In the genomic region with DNA sequence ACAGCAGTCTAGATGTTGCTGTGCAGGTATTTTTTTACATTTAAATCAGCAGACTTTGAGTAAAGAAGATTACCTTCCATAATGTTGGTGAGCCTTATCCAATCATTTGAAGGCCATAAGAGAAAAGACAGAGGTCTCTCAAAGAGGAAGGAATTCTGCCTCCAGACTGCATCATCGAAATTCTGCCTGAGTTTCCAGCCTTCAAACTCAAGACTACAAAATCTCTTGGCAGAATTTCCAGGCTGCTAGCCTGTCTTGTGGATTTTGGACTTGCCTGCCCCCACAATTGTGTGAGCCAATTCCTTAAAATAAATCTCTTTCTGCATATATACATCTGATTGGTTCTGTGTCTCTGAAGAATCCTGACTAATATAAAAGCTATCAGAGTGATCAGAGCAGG, we compare ENCODE assay signal across 9 cellular contexts.
"Had no signal": no experiment of that assay in that cellular context is flagged by ENCODE, and none has a peak within 500 bp of the region (broad histone marks: within the 10 kb centered on the region; RNA-seq: fewer than 3 reads in every experiment).

No MANE protein-coding gene starts in this region.

- H3K27ac Mint-ChIP-seq: GM23338 had no signal

- ATAC-seq: GM23338, K562 had no signal

- H3K4me3 ChIP-seq: GM23338, K562 had no signal

- FAIRE-seq: H1, H54, K562 had no signal

- H3K4me3 Mint-ChIP-seq: GM23338, H9 had no signal

- DNase-seq: H9, HCEC 1CT, IMR-90, KG1 had no signal

- H3K4me2 ChIP-seq: GM23338 had no signal

- H3K9me3 Mint-ChIP-seq: H9 had no signal

- H3K4me1 Mint-ChIP-seq: GM23338, H9 had no signal

- H2AFZ ChIP-seq: GM23338 had no signal

- H3K27ac ChIP-seq: HL-60 had no signal
